In genomic region chr14:61480704-61481285, GRCh38 we compare ENCODE assay signal across 15 cellular contexts.
DNase-seq lines count a peak whose midpoint lies in the region; ATAC-seq and TF ChIP-seq lines count a peak whose summit lies in the region.
"Had no signal": no experiment of that assay in that cellular context is flagged by ENCODE, and none has a peak within 500 bp of the region (broad histone marks: within the 10 kb centered on the region; RNA-seq: fewer than 3 reads in every experiment).

No MANE protein-coding gene starts in this region.

- H3K4me1 Mint-ChIP-seq in activated CD4-positive, alpha-beta T cell treated with anti-CD3 and anti-CD28 coated beads, Interleukin-2, amount 10 ng/mL, durations not matched to agents 24 days and 14 days: peaks cover 76% of the 10 kb centered on the region
- peaks cover 52% of the 10 kb centered on the region for H3K4me1 Mint-ChIP-seq in stimulated activated memory B cell treated with anti-CD40 and anti-IgM and Interleukin-4, amounts not matched to agents 10 μg/mL and 1 μg/mL and 100 μg/mL, for 72 hours

- H3K27me3 ChIP-seq in esophagus (ENCODE audit: control insufficient read depth in 1 of 2, insufficient read depth in 2 of 2, low read length in 2 of 2) (no peaks in the 10 kb centered on the region), mesendoderm (ENCODE audit: insufficient read depth, low read length, poor library complexity) (no peaks in the 10 kb centered on the region)
- H3K27me3 ChIP-seq: testis had no signal

- no peak overlapping the region for H3K23ac ChIP-seq in mesendoderm (ENCODE audit: low read length)

- H3K18ac ChIP-seq in mesendoderm (ENCODE audit: low read length): no peak overlapping the region

- TF ChIP-seq CTCF in RWPE1 (conservative IDR thresholded peaks at IDR 0.05; ENCODE audit: low read depth): no peak

- H3K27ac Mint-ChIP-seq in activated CD4-positive, alpha-beta T cell treated with anti-CD3 and anti-CD28 coated beads, Interleukin-2, amount 10 ng/mL, durations not matched to agents 24 days and 14 days: peak overlapping the region; percentile 89
- H3K27ac Mint-ChIP-seq in stimulated activated memory B cell treated with anti-CD40 and anti-IgM and Interleukin-4, amounts not matched to agents 10 μg/mL and 1 μg/mL and 100 μg/mL, for 72 hours: peak overlapping the region; percentile 98

- no peaks in the 10 kb centered on the region for H3K36me3 ChIP-seq in esophagus (ENCODE audit: control insufficient read depth in 2 of 2, insufficient read depth in 2 of 2, low read length in 1 of 2)
- H3K36me3 ChIP-seq in mesendoderm (ENCODE audit: control insufficient read depth, insufficient read depth, low read length): no peaks in the 10 kb centered on the region

- H2BK15ac ChIP-seq in mesendoderm (replicated peaks; ENCODE audit: low read depth): no peak overlapping the region

- H3K27ac ChIP-seq in RWPE1 (peak overlapping the region; percentile 48), esophagus (ENCODE audit: low read depth in 2 of 2, low read length in 1 of 2) (peak overlapping the region; percentile 73 to 92), mesendoderm (ENCODE audit: low read depth, low read length) (no peak overlapping the region)
- H3K27ac ChIP-seq: testis had no signal

- no peak overlapping the region for H3K4me2 ChIP-seq in mesendoderm (ENCODE audit: low read length)

- H4K5ac ChIP-seq in mesendoderm (ENCODE audit: low read length): no peak overlapping the region

- H3K4me1 ChIP-seq in esophagus (ENCODE audit: control insufficient read depth in 2 of 2, insufficient read depth in 2 of 2, low read length in 1 of 2) (peaks cover 6 to 27% of the 10 kb centered on the region in 2 donors), mesendoderm (ENCODE audit: control insufficient read depth, low read depth, low read length) (no peaks in the 10 kb centered on the region)

- ATAC-seq in stimulated activated memory B cell treated with anti-CD40 and anti-IgM and Interleukin-4, amounts not matched to agents 10 μg/mL and 1 μg/mL and 100 μg/mL, for 72 hours: no peak

- DNase-seq in activated CD4-positive, alpha-beta T cell treated with anti-CD3 and anti-CD28 coated beads, Interleukin-2, amount 10 ng/mL, durations not matched to agents 24 days and 14 days: no peak
- DNase-seq in activated CD4-positive, alpha-beta T cell treated with anti-CD3 and anti-CD28 coated beads for 1 hour: no peak
- no peak for DNase-seq in RWPE1 (ENCODE audit: low spot score)
- no peak for DNase-seq in inferior parietal cortex (ENCODE audit: extremely low spot score)
- DNase-seq in mesendoderm: no peak
- no peak for DNase-seq in OCI-M1 (lab: John Stamatoyannopoulos, UW)
- DNase-seq: activated gamma-delta T cell; central memory CD4-positive, alpha-beta T cell; DMS153; NCI-H1417; NCI-H526; SHP77 treated with DMSO at 0.1 percent for 48 hours; testis had no signal

- WGBS in esophagus, 2 donors: 70 to 81% methylated on average over 8 of the region's 8 CpGs
- no CpG with 5 or more reads among the region's 8 CpGs for WGBS in mesendoderm (ENCODE audit: extremely low coverage, insufficient coverage, low lambda C conversion rate)

- H3K9me3 Mint-ChIP-seq in activated CD4-positive, alpha-beta T cell treated with anti-CD3 and anti-CD28 coated beads, Interleukin-2, amount 10 ng/mL, durations not matched to agents 24 days and 14 days: no peaks in the 10 kb centered on the region
- H3K9me3 Mint-ChIP-seq in stimulated activated memory B cell treated with anti-CD40 and anti-IgM and Interleukin-4, amounts not matched to agents 10 μg/mL and 1 μg/mL and 100 μg/mL, for 72 hours: no peaks in the 10 kb centered on the region

- POLR2A ChIA-PET in RWPE1 (lab: Yijun Ruan, JAX; ENCODE audit: low non-redundant PET): interaction anchor here (1.0 kb wide), 1 partner anchor 12 kb away, joined by 3 read pairs; no protein-coding TSS in a partner anchor

- no peaks in the 10 kb centered on the region for H3K79me1 ChIP-seq in mesendoderm (ENCODE audit: low read length)

- no peak overlapping the region for H2BK120ac ChIP-seq in mesendoderm (ENCODE audit: low read depth, low read length)

- peak overlapping the region; percentile 22 for H3K4me3 Mint-ChIP-seq in activated CD4-positive, alpha-beta T cell treated with anti-CD3 and anti-CD28 coated beads, Interleukin-2, amount 10 ng/mL, durations not matched to agents 24 days and 14 days
- no peak overlapping the region for H3K4me3 Mint-ChIP-seq in stimulated activated memory B cell treated with anti-CD40 and anti-IgM and Interleukin-4, amounts not matched to agents 10 μg/mL and 1 μg/mL and 100 μg/mL, for 72 hours

- no peak overlapping the region for H3K4ac ChIP-seq in mesendoderm (ENCODE audit: low read depth, low read length)

- peaks cover 47% of the 10 kb centered on the region for H3K36me3 Mint-ChIP-seq in activated CD4-positive, alpha-beta T cell treated with anti-CD3 and anti-CD28 coated beads, Interleukin-2, amount 10 ng/mL, durations not matched to agents 24 days and 14 days (ENCODE audit: low read depth)
- H3K36me3 Mint-ChIP-seq in stimulated activated memory B cell treated with anti-CD40 and anti-IgM and Interleukin-4, amounts not matched to agents 10 μg/mL and 1 μg/mL and 100 μg/mL, for 72 hours: no peaks in the 10 kb centered on the region

- no peak overlapping the region for H3K56ac ChIP-seq in mesendoderm (ENCODE audit: low read length)

- CTCF ChIA-PET in RWPE1 (lab: Yijun Ruan, JAX): interaction anchor here (0.6 kb wide), 2 partner anchors 21 to 150 kb away, joined by 5 read pairs; no protein-coding TSS in a partner anchor

- no peak overlapping the region for H3K9ac ChIP-seq in mesendoderm (ENCODE audit: low read length)

- H2BK5ac ChIP-seq in mesendoderm (ENCODE audit: low read length): no peak overlapping the region

- H3K27me3 Mint-ChIP-seq in activated CD4-positive, alpha-beta T cell treated with anti-CD3 and anti-CD28 coated beads, Interleukin-2, amount 10 ng/mL, durations not matched to agents 24 days and 14 days: no peaks in the 10 kb centered on the region
- no peaks in the 10 kb centered on the region for H3K27me3 Mint-ChIP-seq in stimulated activated memory B cell treated with anti-CD40 and anti-IgM and Interleukin-4, amounts not matched to agents 10 μg/mL and 1 μg/mL and 100 μg/mL, for 72 hours

- no peaks in the 10 kb centered on the region for H3K9me3 ChIP-seq in esophagus (ENCODE audit: control insufficient read depth in 2 of 2, insufficient read depth in 1 of 2, low read depth in 1 of 2, low read length in 1 of 2)
- H3K9me3 ChIP-seq: testis had no signal

- H3K4me3 ChIP-seq in esophagus (ENCODE audit: low read depth in 1 of 2, low read length in 2 of 2) (no peak overlapping the region), mesendoderm (ENCODE audit: low read length) (no peak overlapping the region)
- H3K4me3 ChIP-seq: testis had no signal

- H4K8ac ChIP-seq in mesendoderm (ENCODE audit: low read depth, low read length): no peak overlapping the region

- intact Hi-C loops in activated CD4-positive, alpha-beta T cell treated with anti-CD3 and anti-CD28 coated beads, Interleukin-2, amount 10 ng/mL, durations not matched to agents 24 days and 14 days (cut with micrococcal nuclease): no loop called here

- H3K79me2 ChIP-seq in mesendoderm (ENCODE audit: control insufficient read depth, insufficient read depth, low read length): no peaks in the 10 kb centered on the region

- H2AK5ac ChIP-seq in mesendoderm (ENCODE audit: low read length): no peak overlapping the region
